13 cellular contexts compared by ENCODE assay signal in genomic region chr5:100590867-100591266, GRCh38. TPM values are rescaled to one million over a fixed set of nuclear protein-coding genes. Genes with fewer than 3 reads are reported as not detected.
DNase-seq lines count a peak whose midpoint lies in the region; ATAC-seq and FAIRE-seq lines count a peak whose summit lies in the region.
"Had no signal": no experiment of that assay in that cellular context is flagged by ENCODE, and none has a peak within 500 bp of the region (broad histone marks: within the 10 kb centered on the region; RNA-seq: fewer than 3 reads in every experiment).

No MANE protein-coding gene starts in this region.

- DNase-seq in NCI-H748 (lab: John Stamatoyannopoulos, UW; ENCODE audit: unreplicated experiment) (peak; percentile 16), NCI-H748 treated with DMSO at 0.1 percent for 48 hours (lab: John Stamatoyannopoulos, UW) (no peak), NCI-H2029 treated with DMSO at 0.1 percent for 48 hours (lab: John Stamatoyannopoulos, UW) (peak; percentile 26), HT-29 (ENCODE audit: low spot score) (no peak)
- DNase-seq in stimulated activated naive CD4-positive, alpha-beta T cell treated with Interleukin-2 at 50 U/mL for 16 hours (lab: John Stamatoyannopoulos, UW) = no peak
- DNase-seq: ACHN; C1 segment of cervical spinal cord; CD4-positive, alpha-beta T cell; H7 had no signal

- no peak for ATAC-seq in GM21390 (IDR thresholded peaks at IDR 0.05; ENCODE audit: unreplicated experiment)
- ATAC-seq: GM23338 had no signal

- peak; percentile 99 for FAIRE-seq in islet of Langerhans (lab: Jason Lieb, UNC)
- FAIRE-seq: GM18507 had no signal

RNA-seq across cellular contexts. Expression of gene FAM174A, which starts 55.7 kb away (rescaled TPM):
- 18.1 and 20.6 TPM in 2 replicates for total RNA-seq in HT-29 (2014; rRNA removed; shearing (Covaris generic))

Comparison
In these comparisons a context has a peak if more than half of its experiments do, and no peak if none do; other contexts are left out.
1. DNase-seq: peak in NCI-H748 (single experiment) and NCI-H2029 treated with DMSO at 0.1 percent for 48 hours (single experiment); none in NCI-H748 treated with DMSO at 0.1 percent for 48 hours (single experiment), stimulated activated naive CD4-positive, alpha-beta T cell treated with Interleukin-2 at 50 U/mL for 16 hours (single experiment) and HT-29 (single experiment).